In genomic region chr1:149631126-149631525, GRCh38 we compare ENCODE assay signal across 16 cellular contexts. TPM values are rescaled to one million over a fixed set of nuclear protein-coding genes. Genes with fewer than 3 reads are reported as not detected.
"Had no signal": no experiment of that assay in that cellular context is flagged by ENCODE, and none has a peak within 500 bp of the region (broad histone marks: within the 10 kb centered on the region; RNA-seq: fewer than 3 reads in every experiment).

No MANE protein-coding gene starts in this region.

RNA-seq across cellular contexts. Expression of gene PPIAL4C, which starts 47.5 kb away (rescaled TPM):
- total RNA-seq: activated naive CD4-positive, alpha-beta T cell treated with anti-CD3 and anti-CD28 coated beads, Interleukin-2, amount 50 U/mL, for 72 hours; activated naive CD8-positive, alpha-beta T cell treated with anti-CD3 and anti-CD28 coated beads for 36 hours; activated T-cell treated with anti-CD3 and anti-CD28 coated beads, Interleukin-2, amount 50 U/mL, for 72 hours; activated T-helper 1 cell treated with anti-CD3 and anti-CD28 coated beads, Interleukin-12 subunit alpha, Interleukin-12 subunit beta, Interleukin-2, Interleukin-4 antibody, amounts not matched to agents 30 ng/mL and 10 ng/mL and 1 ng/mL, durations not matched to agents 14 hours and 24 hours and 36 hours; activated T-helper 17 cell treated with anti-CD3 and anti-CD28 coated beads, Interleukin-2, amount 50 U/mL, for 72 hours; activated T-helper 2 cell treated with anti-CD3 and anti-CD28 coated beads, Interferon-gamma antibody, Interleukin-2, Interleukin-4, amounts not matched to agents 10 μg/mL and 5 μg/mL and 100 μg/mL, durations not matched to agents 14 hours and 24 hours and 36 hours; adrenal gland; ascending aorta; astrocyte; body of pancreas; bronchial epithelial cell; cardiac muscle cell; cardiac septum; chondrocyte had no signal
- polyA plus RNA-seq: adipose tissue, aorta, cardiac muscle cell had no signal
